1 cellular context compared by ENCODE assay signal in the genomic region with DNA sequence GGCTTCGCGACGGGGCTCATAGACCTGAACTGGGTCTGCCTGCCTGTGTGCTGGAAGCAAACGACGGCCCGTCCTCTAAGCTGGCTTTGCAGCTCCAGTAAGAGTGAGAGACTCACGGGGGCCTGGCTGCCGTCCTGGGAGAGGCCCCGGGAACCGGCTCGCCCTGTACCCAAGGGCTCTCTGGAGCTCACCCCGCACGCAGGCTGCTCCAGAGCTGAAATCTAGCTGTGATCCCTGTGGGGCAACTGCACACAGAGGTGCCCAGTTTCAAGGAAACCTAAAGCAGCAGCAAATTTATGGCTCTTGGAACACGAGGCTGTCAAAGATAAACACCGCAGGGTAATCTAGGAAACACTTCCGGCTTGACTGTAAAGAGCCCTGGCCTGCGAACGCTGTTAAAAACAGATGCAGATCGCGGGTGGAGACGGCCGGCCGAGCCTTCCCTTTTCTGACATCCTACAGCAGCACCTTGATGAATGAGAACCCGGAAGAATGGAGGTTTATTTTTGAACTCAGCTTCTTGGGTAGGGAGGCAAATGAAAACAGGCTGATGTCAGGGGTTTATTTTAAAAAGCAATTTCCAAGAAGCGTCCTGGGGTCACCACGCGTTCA.
TF ChIP-seq lines count a peak whose summit lies in the region.

No MANE protein-coding gene starts in this region.

TF ChIP-seq in K562, 482 proteins besides CTCF, POLR2A, EP300 and RAD21 (continued from another document):
- TF ChIP-seq, protein P1, sequence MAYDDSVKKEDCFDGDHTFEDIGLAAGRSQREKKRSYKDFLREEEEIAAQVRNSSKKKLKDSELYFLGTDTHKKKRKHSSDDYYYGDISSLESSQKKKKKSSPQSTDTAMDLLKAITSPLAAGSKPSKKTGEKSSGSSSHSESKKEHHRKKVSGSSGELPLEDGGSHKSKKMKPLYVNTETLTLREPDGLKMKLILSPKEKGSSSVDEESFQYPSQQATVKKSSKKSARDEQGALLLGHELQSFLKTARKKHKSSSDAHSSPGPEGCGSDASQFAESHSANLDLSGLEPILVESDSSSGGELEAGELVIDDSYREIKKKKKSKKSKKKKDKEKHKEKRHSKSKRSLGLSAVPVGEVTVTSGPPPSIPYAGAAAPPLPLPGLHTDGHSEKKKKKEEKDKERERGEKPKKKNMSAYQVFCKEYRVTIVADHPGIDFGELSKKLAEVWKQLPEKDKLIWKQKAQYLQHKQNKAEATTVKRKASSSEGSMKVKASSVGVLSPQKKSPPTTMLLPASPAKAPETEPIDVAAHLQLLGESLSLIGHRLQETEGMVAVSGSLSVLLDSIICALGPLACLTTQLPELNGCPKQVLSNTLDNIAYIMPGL (CRISPR knock-in tag; IDR thresholded peaks at IDR 0.05): no peak
- TF ChIP-seq U2AF2 (optimal IDR thresholded peaks at IDR 0.05; ENCODE audit: low read depth, low read length) (no peak), BDP1 (IDR thresholded peaks at IDR 0.05; ENCODE audit: insufficient read depth, insufficient read length) (no peak), FUS (optimal IDR thresholded peaks at IDR 0.05; ENCODE audit: low read depth, low read length) (no peak), L3MBTL2 (IDR thresholded peaks at IDR 0.05) (peak; percentile 99), ZNF12 (CRISPR knock-in tag; IDR thresholded peaks at IDR 0.05) (0 out of 2 replicates have a peak, but pooled peaks have one; percentile 59), ZBTB1 (CRISPR knock-in tag; IDR thresholded peaks at IDR 0.05; ENCODE audit: borderline replicate concordance, low read depth) (no peak), GTF2E2 (tag; IDR thresholded peaks at IDR 0.05) (no peak), CXXC5 (CRISPR knock-in tag; IDR thresholded peaks at IDR 0.05) (peak; percentile 88), ERF (CRISPR knock-in tag; IDR thresholded peaks at IDR 0.05) (no peak; the same call in 1 of the 2 replicates), LARP7 (IDR thresholded peaks at IDR 0.05) (no peak), PRMT5 (CRISPR knock-in tag; IDR thresholded peaks at IDR 0.05) (no peak), GABPB2 (CRISPR knock-in tag; conservative IDR thresholded peaks at IDR 0.05) (no peak), ZNF140 (CRISPR knock-in tag; IDR thresholded peaks at IDR 0.05) (no peak), CREB1 (IDR thresholded peaks at IDR 0.05) (no peak), CREB1 (CRISPR knock-in tag; IDR thresholded peaks at IDR 0.05) (peak; percentile 49; the same call in 1 of the 2 replicates), RBM34 (IDR thresholded peaks at IDR 0.05; ENCODE audit: borderline replicate concordance, insufficient read depth, low read length) (no peak), ZNF778 (CRISPR knock-in tag; IDR thresholded peaks at IDR 0.05) (no peak), XRCC3 (IDR thresholded peaks at IDR 0.05) (no peak), ZNF717 (CRISPR knock-in tag; IDR thresholded peaks at IDR 0.05) (no peak), RAD51 (IDR thresholded peaks at IDR 0.05; ENCODE audit: borderline replicate concordance, low read depth) (no peak), ZNF583 (CRISPR knock-in tag; IDR thresholded peaks at IDR 0.05) (no peak; the same call in 1 of the 2 replicates), BCOR (IDR thresholded peaks at IDR 0.05) (0 out of 2 replicates have a peak, but pooled peaks have one; percentile 33), KDM4B (IDR thresholded peaks at IDR 0.05; ENCODE audit: borderline replicate concordance in 2 of 2, low read depth in 1 of 2) (no peak), GTF2A2 (tag; IDR thresholded peaks at IDR 0.05) (0 out of 2 replicates have a peak, but pooled peaks have one; percentile 38), ZNF75A (CRISPR knock-in tag; IDR thresholded peaks at IDR 0.05) (no peak), MCM5 (IDR thresholded peaks at IDR 0.05; ENCODE audit: low read depth) (no peak), DPF2 (IDR thresholded peaks at IDR 0.05) (peak; percentile 88), NFYB (IDR thresholded peaks at IDR 0.05; ENCODE audit: extremely low read depth, insufficient read length) (no peak), RBBP5 (IDR thresholded peaks at IDR 0.05; ENCODE audit: borderline replicate concordance, insufficient read depth, low read length, poor library complexity, severe bottlenecking) (peak; percentile 77), HDAC2 (IDR thresholded peaks at IDR 0.05) (peak; percentile 87), XRCC4 (IDR thresholded peaks at IDR 0.05; ENCODE audit: extremely low read depth, insufficient read depth, insufficient read length) (no peak), ZNF212 (CRISPR knock-in tag; IDR thresholded peaks at IDR 0.05) (no peak)
- TF ChIP-seq, protein P2, sequence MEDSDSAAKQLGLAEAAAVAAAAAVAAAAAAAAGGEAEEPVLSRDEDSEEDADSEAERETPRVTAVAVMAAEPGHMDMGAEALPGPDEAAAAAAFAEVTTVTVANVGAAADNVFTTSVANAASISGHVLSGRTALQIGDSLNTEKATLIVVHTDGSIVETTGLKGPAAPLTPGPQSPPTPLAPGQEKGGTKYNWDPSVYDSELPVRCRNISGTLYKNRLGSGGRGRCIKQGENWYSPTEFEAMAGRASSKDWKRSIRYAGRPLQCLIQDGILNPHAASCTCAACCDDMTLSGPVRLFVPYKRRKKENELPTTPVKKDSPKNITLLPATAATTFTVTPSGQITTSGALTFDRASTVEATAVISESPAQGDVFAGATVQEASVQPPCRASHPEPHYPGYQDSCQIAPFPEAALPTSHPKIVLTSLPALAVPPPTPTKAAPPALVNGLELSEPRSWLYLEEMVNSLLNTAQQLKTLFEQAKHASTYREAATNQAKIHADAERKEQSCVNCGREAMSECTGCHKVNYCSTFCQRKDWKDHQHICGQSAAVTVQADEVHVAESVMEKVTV (CRISPR knock-in tag; IDR thresholded peaks at IDR 0.05): 0 out of 2 replicates have a peak, but pooled peaks have one; percentile 4
- TF ChIP-seq, protein P3, sequence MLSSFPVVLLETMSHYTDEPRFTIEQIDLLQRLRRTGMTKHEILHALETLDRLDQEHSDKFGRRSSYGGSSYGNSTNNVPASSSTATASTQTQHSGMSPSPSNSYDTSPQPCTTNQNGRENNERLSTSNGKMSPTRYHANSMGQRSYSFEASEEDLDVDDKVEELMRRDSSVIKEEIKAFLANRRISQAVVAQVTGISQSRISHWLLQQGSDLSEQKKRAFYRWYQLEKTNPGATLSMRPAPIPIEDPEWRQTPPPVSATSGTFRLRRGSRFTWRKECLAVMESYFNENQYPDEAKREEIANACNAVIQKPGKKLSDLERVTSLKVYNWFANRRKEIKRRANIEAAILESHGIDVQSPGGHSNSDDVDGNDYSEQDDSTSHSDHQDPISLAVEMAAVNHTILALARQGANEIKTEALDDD (IDR thresholded peaks at IDR 0.05): no peak
- TF ChIP-seq, protein P4, sequence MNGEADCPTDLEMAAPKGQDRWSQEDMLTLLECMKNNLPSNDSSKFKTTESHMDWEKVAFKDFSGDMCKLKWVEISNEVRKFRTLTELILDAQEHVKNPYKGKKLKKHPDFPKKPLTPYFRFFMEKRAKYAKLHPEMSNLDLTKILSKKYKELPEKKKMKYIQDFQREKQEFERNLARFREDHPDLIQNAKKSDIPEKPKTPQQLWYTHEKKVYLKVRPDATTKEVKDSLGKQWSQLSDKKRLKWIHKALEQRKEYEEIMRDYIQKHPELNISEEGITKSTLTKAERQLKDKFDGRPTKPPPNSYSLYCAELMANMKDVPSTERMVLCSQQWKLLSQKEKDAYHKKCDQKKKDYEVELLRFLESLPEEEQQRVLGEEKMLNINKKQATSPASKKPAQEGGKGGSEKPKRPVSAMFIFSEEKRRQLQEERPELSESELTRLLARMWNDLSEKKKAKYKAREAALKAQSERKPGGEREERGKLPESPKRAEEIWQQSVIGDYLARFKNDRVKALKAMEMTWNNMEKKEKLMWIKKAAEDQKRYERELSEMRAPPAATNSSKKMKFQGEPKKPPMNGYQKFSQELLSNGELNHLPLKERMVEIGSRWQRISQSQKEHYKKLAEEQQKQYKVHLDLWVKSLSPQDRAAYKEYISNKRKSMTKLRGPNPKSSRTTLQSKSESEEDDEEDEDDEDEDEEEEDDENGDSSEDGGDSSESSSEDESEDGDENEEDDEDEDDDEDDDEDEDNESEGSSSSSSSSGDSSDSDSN (IDR thresholded peaks at IDR 0.05; ENCODE audit: borderline replicate concordance in 1 of 2, low read depth in 2 of 2, low read length in 2 of 2): peak; percentile 53 to 78; a peak in 3 of 4 replicates
- TF ChIP-seq, protein P5, sequence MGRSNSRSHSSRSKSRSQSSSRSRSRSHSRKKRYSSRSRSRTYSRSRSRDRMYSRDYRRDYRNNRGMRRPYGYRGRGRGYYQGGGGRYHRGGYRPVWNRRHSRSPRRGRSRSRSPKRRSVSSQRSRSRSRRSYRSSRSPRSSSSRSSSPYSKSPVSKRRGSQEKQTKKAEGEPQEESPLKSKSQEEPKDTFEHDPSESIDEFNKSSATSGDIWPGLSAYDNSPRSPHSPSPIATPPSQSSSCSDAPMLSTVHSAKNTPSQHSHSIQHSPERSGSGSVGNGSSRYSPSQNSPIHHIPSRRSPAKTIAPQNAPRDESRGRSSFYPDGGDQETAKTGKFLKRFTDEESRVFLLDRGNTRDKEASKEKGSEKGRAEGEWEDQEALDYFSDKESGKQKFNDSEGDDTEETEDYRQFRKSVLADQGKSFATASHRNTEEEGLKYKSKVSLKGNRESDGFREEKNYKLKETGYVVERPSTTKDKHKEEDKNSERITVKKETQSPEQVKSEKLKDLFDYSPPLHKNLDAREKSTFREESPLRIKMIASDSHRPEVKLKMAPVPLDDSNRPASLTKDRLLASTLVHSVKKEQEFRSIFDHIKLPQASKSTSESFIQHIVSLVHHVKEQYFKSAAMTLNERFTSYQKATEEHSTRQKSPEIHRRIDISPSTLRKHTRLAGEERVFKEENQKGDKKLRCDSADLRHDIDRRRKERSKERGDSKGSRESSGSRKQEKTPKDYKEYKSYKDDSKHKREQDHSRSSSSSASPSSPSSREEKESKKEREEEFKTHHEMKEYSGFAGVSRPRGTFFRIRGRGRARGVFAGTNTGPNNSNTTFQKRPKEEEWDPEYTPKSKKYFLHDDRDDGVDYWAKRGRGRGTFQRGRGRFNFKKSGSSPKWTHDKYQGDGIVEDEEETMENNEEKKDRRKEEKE (IDR thresholded peaks at IDR 0.05; ENCODE audit: borderline replicate concordance in 1 of 2, control insufficient read depth in 1 of 2, low read depth in 2 of 2, low read length in 1 of 2): no peak
- TF ChIP-seq, protein P6, sequence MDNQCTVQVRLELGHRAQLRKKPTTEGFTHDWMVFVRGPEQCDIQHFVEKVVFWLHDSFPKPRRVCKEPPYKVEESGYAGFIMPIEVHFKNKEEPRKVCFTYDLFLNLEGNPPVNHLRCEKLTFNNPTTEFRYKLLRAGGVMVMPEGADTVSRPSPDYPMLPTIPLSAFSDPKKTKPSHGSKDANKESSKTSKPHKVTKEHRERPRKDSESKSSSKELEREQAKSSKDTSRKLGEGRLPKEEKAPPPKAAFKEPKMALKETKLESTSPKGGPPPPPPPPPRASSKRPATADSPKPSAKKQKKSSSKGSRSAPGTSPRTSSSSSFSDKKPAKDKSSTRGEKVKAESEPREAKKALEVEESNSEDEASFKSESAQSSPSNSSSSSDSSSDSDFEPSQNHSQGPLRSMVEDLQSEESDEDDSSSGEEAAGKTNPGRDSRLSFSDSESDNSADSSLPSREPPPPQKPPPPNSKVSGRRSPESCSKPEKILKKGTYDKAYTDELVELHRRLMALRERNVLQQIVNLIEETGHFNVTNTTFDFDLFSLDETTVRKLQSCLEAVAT (IDR thresholded peaks at IDR 0.05): no peak
- TF ChIP-seq, protein P7, sequence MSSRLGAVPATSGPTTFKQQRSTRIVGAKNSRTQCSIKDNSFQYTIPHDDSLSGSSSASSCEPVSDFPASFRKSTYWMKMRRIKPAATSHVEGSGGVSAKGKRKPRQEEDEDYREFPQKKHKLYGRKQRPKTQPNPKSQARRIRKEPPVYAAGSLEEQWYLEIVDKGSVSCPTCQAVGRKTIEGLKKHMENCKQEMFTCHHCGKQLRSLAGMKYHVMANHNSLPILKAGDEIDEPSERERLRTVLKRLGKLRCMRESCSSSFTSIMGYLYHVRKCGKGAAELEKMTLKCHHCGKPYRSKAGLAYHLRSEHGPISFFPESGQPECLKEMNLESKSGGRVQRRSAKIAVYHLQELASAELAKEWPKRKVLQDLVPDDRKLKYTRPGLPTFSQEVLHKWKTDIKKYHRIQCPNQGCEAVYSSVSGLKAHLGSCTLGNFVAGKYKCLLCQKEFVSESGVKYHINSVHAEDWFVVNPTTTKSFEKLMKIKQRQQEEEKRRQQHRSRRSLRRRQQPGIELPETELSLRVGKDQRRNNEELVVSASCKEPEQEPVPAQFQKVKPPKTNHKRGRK (tag; IDR thresholded peaks at IDR 0.05): no peak
- TF ChIP-seq, protein P8, sequence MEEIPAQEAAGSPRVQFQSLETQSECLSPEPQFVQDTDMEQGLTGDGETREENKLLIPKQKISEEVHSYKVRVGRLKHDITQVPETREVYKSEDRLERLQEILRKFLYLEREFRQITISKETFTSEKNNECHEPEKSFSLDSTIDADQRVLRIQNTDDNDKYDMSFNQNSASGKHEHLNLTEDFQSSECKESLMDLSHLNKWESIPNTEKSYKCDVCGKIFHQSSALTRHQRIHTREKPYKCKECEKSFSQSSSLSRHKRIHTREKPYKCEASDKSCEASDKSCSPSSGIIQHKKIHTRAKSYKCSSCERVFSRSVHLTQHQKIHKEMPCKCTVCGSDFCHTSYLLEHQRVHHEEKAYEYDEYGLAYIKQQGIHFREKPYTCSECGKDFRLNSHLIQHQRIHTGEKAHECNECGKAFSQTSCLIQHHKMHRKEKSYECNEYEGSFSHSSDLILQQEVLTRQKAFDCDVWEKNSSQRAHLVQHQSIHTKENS (CRISPR knock-in tag; IDR thresholded peaks at IDR 0.05): no peak
- TF ChIP-seq, protein P9, sequence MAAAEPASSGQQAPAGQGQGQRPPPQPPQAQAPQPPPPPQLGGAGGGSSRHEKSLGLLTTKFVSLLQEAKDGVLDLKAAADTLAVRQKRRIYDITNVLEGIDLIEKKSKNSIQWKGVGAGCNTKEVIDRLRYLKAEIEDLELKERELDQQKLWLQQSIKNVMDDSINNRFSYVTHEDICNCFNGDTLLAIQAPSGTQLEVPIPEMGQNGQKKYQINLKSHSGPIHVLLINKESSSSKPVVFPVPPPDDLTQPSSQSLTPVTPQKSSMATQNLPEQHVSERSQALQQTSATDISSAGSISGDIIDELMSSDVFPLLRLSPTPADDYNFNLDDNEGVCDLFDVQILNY (CRISPR knock-in tag; IDR thresholded peaks at IDR 0.05): no peak
- TF ChIP-seq, protein P10, sequence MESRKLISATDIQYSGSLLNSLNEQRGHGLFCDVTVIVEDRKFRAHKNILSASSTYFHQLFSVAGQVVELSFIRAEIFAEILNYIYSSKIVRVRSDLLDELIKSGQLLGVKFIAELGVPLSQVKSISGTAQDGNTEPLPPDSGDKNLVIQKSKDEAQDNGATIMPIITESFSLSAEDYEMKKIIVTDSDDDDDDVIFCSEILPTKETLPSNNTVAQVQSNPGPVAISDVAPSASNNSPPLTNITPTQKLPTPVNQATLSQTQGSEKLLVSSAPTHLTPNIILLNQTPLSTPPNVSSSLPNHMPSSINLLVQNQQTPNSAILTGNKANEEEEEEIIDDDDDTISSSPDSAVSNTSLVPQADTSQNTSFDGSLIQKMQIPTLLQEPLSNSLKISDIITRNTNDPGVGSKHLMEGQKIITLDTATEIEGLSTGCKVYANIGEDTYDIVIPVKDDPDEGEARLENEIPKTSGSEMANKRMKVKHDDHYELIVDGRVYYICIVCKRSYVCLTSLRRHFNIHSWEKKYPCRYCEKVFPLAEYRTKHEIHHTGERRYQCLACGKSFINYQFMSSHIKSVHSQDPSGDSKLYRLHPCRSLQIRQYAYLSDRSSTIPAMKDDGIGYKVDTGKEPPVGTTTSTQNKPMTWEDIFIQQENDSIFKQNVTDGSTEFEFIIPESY (CRISPR knock-in tag; IDR thresholded peaks at IDR 0.05): no peak
